ENCODE assay signal across 1 cellular context in the genomic region with DNA sequence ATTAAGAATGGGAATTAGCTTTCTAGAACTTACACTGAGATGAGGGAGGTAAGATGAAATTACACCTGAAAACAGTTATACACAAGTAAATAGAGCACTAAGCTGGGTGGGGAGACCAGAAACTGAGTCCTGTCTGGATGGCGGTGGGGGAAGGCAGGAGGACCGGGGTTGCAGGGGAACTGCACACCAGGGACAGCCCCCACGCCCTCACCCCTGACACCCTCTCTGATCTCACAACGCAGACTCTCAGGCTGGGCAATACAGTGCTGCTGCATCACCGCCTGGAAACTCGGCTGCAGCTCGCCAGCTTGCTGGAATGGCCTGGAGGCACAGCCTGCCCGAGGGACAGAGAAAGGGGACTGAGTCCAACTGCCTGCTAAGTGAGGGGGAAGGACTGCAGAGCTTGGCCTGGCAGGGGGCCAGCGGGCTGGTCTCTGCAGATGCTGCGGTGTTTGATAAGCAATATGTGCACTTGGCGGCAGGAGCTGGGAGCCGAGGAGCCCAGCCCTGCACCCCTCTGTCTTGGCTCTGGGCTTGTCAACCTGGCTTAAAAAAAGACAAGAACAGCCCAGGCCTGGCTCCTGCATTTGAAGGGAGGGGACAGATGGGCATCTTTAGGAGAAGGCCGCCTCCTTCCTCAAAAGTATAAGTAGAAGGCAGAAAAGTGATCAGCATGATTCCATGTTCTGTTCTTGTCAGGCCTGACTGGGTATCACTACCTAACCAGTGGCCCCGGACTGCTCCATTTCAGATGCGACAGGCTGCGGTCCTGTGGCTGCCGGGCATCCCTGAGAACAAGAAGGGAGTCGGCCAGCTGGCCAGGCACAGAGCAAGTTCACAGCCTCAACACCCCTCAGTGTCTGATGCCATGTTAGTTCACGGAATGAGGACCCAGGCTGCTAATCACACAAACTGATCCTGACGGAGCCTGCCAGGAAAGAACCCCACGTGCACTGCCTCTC.
TF ChIP-seq lines count a peak whose summit lies in the region.

No MANE protein-coding gene starts in this region.

TF ChIP-seq in K562, 482 proteins besides CTCF, POLR2A, EP300 and RAD21 (continued from another document):
- no peak for TF ChIP-seq SIRT6 (IDR thresholded peaks at IDR 0.05; ENCODE audit: low read depth, low read length)
- TF ChIP-seq, protein P1, sequence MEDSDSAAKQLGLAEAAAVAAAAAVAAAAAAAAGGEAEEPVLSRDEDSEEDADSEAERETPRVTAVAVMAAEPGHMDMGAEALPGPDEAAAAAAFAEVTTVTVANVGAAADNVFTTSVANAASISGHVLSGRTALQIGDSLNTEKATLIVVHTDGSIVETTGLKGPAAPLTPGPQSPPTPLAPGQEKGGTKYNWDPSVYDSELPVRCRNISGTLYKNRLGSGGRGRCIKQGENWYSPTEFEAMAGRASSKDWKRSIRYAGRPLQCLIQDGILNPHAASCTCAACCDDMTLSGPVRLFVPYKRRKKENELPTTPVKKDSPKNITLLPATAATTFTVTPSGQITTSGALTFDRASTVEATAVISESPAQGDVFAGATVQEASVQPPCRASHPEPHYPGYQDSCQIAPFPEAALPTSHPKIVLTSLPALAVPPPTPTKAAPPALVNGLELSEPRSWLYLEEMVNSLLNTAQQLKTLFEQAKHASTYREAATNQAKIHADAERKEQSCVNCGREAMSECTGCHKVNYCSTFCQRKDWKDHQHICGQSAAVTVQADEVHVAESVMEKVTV (CRISPR knock-in tag; IDR thresholded peaks at IDR 0.05): no peak
